ENCODE assay signal across 1 cellular context in the genomic region with DNA sequence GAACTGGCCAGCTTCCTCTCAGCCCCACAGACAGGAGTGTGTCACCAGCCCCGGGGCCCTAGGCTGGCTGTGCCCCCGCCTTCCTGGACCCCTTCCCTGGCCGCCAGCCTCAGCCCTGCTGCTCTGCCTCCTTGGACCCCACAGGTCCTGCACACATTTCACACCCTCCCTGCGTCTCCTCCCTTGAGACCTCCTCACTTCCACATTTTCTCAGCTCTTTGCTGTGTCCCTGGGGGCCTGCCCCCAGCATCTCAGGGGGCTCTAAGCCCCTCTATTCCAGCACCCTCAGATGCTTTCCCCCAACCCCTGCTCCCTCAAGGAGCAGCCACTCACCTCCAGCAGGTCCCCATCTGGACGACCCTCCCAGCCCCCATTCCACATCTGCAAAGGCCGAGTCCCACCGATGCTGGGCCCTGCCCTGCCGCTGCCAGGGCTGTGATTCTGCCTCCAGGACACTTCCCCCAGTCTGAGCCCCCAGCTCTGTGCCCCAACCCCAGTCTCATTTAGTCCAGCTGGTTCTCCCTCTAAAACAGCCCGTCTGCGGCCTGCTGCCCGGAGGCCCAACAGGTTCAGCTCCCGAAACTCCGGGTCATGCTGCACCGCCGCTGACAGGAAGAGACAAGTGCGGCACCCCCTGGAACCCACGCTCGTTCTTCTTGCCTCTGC.
TF ChIP-seq lines count a peak whose summit lies in the region.

No MANE protein-coding gene starts in this region.

TF ChIP-seq in H1, 55 proteins besides CTCF, POLR2A, EP300 and RAD21:
- TF ChIP-seq HDAC2 (IDR thresholded peaks at IDR 0.05; ENCODE audit: borderline replicate concordance in 1 of 2, low read depth in 2 of 2, low read length in 2 of 2) (no peak), CTBP2 (IDR thresholded peaks at IDR 0.05; ENCODE audit: borderline replicate concordance, insufficient read depth, insufficient read length, low read length) (no peak), TEAD4 (IDR thresholded peaks at IDR 0.05; ENCODE audit: low read depth, low read length) (no peak), RNF2 (IDR thresholded peaks at IDR 0.05; ENCODE audit: borderline replicate concordance, low read depth, low read length, missing control alignments, poor library complexity, severe bottlenecking) (no peak), CBX8 (IDR thresholded peaks at IDR 0.05; ENCODE audit: borderline replicate concordance, low read depth, low read length) (no peak), POLR2AphosphoS5 (IDR thresholded peaks at IDR 0.05; ENCODE audit: low read depth, low read length) (no peak), CREB1 (IDR thresholded peaks at IDR 0.05) (no peak), BRCA1 (IDR thresholded peaks at IDR 0.05; ENCODE audit: low read depth, low read length) (no peak), TCF12 (IDR thresholded peaks at IDR 0.05; ENCODE audit: low read depth, low read length) (no peak), GABPA (IDR thresholded peaks at IDR 0.05; ENCODE audit: borderline replicate concordance, insufficient read depth, low read length) (no peak), FOSL1 (IDR thresholded peaks at IDR 0.05; ENCODE audit: insufficient read depth, low read depth, low read length) (no peak), NRF1 (IDR thresholded peaks at IDR 0.05; ENCODE audit: low read depth, low read length) (no peak), GTF2F1 (IDR thresholded peaks at IDR 0.05; ENCODE audit: borderline replicate concordance, low read depth, low read length) (no peak), CEBPB (IDR thresholded peaks at IDR 0.05; ENCODE audit: low read depth, low read length) (no peak), EGR1 (IDR thresholded peaks at IDR 0.05; ENCODE audit: borderline replicate concordance, low read depth, low read length) (no peak), SP1 (IDR thresholded peaks at IDR 0.05; ENCODE audit: low read depth, low read length) (no peak), EZH2 (IDR thresholded peaks at IDR 0.05; ENCODE audit: low read depth, low read length, severe bottlenecking) (no peak)
- TF ChIP-seq, protein P1, sequence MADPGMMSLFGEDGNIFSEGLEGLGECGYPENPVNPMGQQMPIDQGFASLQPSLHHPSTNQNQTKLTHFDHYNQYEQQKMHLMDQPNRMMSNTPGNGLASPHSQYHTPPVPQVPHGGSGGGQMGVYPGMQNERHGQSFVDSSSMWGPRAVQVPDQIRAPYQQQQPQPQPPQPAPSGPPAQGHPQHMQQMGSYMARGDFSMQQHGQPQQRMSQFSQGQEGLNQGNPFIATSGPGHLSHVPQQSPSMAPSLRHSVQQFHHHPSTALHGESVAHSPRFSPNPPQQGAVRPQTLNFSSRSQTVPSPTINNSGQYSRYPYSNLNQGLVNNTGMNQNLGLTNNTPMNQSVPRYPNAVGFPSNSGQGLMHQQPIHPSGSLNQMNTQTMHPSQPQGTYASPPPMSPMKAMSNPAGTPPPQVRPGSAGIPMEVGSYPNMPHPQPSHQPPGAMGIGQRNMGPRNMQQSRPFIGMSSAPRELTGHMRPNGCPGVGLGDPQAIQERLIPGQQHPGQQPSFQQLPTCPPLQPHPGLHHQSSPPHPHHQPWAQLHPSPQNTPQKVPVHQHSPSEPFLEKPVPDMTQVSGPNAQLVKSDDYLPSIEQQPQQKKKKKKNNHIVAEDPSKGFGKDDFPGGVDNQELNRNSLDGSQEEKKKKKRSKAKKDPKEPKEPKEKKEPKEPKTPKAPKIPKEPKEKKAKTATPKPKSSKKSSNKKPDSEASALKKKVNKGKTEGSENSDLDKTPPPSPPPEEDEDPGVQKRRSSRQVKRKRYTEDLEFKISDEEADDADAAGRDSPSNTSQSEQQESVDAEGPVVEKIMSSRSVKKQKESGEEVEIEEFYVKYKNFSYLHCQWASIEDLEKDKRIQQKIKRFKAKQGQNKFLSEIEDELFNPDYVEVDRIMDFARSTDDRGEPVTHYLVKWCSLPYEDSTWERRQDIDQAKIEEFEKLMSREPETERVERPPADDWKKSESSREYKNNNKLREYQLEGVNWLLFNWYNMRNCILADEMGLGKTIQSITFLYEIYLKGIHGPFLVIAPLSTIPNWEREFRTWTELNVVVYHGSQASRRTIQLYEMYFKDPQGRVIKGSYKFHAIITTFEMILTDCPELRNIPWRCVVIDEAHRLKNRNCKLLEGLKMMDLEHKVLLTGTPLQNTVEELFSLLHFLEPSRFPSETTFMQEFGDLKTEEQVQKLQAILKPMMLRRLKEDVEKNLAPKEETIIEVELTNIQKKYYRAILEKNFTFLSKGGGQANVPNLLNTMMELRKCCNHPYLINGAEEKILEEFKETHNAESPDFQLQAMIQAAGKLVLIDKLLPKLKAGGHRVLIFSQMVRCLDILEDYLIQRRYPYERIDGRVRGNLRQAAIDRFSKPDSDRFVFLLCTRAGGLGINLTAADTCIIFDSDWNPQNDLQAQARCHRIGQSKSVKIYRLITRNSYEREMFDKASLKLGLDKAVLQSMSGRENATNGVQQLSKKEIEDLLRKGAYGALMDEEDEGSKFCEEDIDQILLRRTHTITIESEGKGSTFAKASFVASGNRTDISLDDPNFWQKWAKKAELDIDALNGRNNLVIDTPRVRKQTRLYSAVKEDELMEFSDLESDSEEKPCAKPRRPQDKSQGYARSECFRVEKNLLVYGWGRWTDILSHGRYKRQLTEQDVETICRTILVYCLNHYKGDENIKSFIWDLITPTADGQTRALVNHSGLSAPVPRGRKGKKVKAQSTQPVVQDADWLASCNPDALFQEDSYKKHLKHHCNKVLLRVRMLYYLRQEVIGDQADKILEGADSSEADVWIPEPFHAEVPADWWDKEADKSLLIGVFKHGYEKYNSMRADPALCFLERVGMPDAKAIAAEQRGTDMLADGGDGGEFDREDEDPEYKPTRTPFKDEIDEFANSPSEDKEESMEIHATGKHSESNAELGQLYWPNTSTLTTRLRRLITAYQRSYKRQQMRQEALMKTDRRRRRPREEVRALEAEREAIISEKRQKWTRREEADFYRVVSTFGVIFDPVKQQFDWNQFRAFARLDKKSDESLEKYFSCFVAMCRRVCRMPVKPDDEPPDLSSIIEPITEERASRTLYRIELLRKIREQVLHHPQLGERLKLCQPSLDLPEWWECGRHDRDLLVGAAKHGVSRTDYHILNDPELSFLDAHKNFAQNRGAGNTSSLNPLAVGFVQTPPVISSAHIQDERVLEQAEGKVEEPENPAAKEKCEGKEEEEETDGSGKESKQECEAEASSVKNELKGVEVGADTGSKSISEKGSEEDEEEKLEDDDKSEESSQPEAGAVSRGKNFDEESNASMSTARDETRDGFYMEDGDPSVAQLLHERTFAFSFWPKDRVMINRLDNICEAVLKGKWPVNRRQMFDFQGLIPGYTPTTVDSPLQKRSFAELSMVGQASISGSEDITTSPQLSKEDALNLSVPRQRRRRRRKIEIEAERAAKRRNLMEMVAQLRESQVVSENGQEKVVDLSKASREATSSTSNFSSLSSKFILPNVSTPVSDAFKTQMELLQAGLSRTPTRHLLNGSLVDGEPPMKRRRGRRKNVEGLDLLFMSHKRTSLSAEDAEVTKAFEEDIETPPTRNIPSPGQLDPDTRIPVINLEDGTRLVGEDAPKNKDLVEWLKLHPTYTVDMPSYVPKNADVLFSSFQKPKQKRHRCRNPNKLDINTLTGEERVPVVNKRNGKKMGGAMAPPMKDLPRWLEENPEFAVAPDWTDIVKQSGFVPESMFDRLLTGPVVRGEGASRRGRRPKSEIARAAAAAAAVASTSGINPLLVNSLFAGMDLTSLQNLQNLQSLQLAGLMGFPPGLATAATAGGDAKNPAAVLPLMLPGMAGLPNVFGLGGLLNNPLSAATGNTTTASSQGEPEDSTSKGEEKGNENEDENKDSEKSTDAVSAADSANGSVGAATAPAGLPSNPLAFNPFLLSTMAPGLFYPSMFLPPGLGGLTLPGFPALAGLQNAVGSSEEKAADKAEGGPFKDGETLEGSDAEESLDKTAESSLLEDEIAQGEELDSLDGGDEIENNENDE (IDR thresholded peaks at IDR 0.05; ENCODE audit: insufficient replicate concordance, low read length): no peak
- TF ChIP-seq, protein P2, sequence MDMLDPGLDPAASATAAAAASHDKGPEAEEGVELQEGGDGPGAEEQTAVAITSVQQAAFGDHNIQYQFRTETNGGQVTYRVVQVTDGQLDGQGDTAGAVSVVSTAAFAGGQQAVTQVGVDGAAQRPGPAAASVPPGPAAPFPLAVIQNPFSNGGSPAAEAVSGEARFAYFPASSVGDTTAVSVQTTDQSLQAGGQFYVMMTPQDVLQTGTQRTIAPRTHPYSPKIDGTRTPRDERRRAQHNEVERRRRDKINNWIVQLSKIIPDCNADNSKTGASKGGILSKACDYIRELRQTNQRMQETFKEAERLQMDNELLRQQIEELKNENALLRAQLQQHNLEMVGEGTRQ (IDR thresholded peaks at IDR 0.05; ENCODE audit: low read length): no peak
